Comparison of ENCODE assay signal across 8 cellular contexts in the genomic region with DNA sequence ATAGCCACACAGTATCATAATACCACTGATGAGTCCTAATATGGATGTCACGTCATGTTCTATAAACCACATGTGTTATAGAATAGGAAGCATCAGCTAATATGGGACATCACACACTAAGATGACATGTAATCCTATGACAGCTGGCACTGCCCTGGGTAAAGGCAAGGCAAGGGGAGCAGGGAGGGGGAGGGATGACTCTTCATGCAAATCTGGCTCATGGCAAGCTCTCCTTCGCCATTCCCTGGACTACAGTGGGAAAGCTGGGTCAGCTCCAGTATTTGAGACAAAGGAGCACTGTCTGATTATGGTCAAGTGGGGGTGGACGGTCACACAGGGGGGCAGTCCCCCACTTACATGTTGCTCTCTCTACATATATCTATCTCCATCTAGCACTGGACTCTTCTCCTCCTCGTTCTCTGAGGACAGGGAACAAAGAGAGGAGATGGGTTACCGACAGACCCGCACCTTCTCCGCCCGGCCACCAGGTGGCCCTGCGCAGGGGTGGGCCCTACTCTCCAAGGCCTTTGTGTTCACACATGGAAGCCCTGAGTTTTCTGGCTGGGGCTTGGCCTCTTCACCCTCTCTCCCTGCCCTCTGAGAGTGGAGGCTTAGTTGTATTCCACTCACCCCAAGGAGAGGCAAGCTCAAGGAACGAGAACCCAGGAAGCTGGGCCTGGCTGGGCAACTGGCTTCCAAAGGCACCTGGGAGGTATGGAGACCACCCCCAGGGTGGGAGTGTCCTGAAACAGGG. TPM values are rescaled to one million over a fixed set of nuclear protein-coding genes. Genes with fewer than 3 reads are reported as not detected.
DNase-seq lines count a peak whose midpoint lies in the region; ATAC-seq and TF ChIP-seq lines count a peak whose summit lies in the region.

No MANE protein-coding gene starts in this region.

- peaks cover 10% of the 10 kb centered on the region for H3F3A ChIP-seq in MM.1S (ENCODE audit: insufficient read depth, low read length)

- no peak overlapping the region for H3K27ac Mint-ChIP-seq in T-cell

- no peaks in the 10 kb centered on the region for H4K20me1 ChIP-seq in MM.1S (ENCODE audit: insufficient read depth, low read length)

- no peak overlapping the region for H3K9ac ChIP-seq in MM.1S (ENCODE audit: low read length)

- CTCF ChIA-PET in T-cell (lab: Charles Lee): interaction anchor here (0.8 to 2.4 kb wide), 8 partner anchors 14 to 184 kb away, joined by 3 to 12 read pairs (median 5); a partner anchor contains a TSS

- no peaks in the 10 kb centered on the region for H3K27me3 ChIP-seq in MM.1S (replicated peaks; ENCODE audit: insufficient read depth, low read length)

- peaks cover 1% of the 10 kb centered on the region for H3K36me3 Mint-ChIP-seq in T-cell

- no peak overlapping the region for H3K4me3 Mint-ChIP-seq in T-cell

- no peaks in the 10 kb centered on the region for H3K36me3 ChIP-seq in MM.1S (replicated peaks; ENCODE audit: insufficient read depth, low read length)

- no peaks in the 10 kb centered on the region for H3K27me3 Mint-ChIP-seq in T-cell

- H3K4me2 ChIP-seq in MM.1S (ENCODE audit: low read depth, low read length): no peak overlapping the region

- H3K4me1 ChIP-seq in MM.1S (ENCODE audit: low read length): peaks cover 22% of the 10 kb centered on the region

- H3K9me2 ChIP-seq in MM.1S (replicated peaks; ENCODE audit: insufficient read depth, low read length): no peaks in the 10 kb centered on the region

- DNase-seq in SIG-M5 treated with dmso at 0.1 percent for 504 hours (lab: John Stamatoyannopoulos, UW; ENCODE audit: unreplicated experiment) (peak; percentile 88), SIG-M5 (lab: John Stamatoyannopoulos, UW) (no peak), MM.1S (peak; percentile 53), T-cell (peak in 33 of 34 experiments; percentile 28 to 68 (median 54)), astrocyte of the hippocampus (ENCODE audit: low read depth, low spot score) (peak; percentile 41), iPS-NIHi11 (ENCODE audit: low spot score) (peak; percentile 94)
- peak; percentile 65 to 70 for DNase-seq in stimulated activated CD4-positive, alpha-beta T cell treated with anti-CD3 and anti-CD28 coated beads, Interleukin-2, amount 100 ng/mL, for 24 hours

- H2AFZ ChIP-seq in MM.1S (ENCODE audit: low read length): peak overlapping the region; percentile 9; the same call in 1 of the 2 replicates

- ATAC-seq in T-cell (replicated peaks in 1 of 4) (peak; percentile 85 to 90 (median 86)), GM21825 (IDR thresholded peaks at IDR 0.05; ENCODE audit: unreplicated experiment) (no peak)

- POLR2A ChIA-PET in T-cell (lab: Charles Lee): no interaction called here

- no peaks in the 10 kb centered on the region for H3K79me2 ChIP-seq in MM.1S (ENCODE audit: low read length)

- H3K27ac ChIP-seq in MM.1S (ENCODE audit: low read length): no peak overlapping the region

- H3K9me3 Mint-ChIP-seq in T-cell: no peaks in the 10 kb centered on the region

- no peak overlapping the region for H3K4me3 ChIP-seq in MM.1S (ENCODE audit: low read length)

- no peaks in the 10 kb centered on the region for H3K9me3 ChIP-seq in MM.1S (replicated peaks; ENCODE audit: insufficient read depth, low read length)

- TF ChIP-seq CTCF in MM.1S (IDR thresholded peaks at IDR 0.05; ENCODE audit: low read length): peak; percentile 88

- peaks cover 0 to 6% (median 5%) of the 10 kb centered on the region in 3 donors for H3K4me1 Mint-ChIP-seq in T-cell

RNA-seq across cellular contexts. Expression of a gene that starts 23.4 kb away (rescaled TPM):
- 1 to 10 TPM in 4 of 5 donors, under 1 TPM in 1; 0.32 to 1.9 (median 1.1) TPM for total RNA-seq in T-cell

RNA-seq across cellular contexts. Expression of a gene that starts 24.4 kb away (rescaled TPM):
- total RNA-seq in T-cell: 10 to 100 TPM; 15.6 to 62.7 (median 19.9) TPM

RNA-seq across cellular contexts. Expression of a gene that starts 47.8 kb away (rescaled TPM):
- 10 to 100 TPM; 40.5 to 77.3 (median 63.2) TPM for total RNA-seq in T-cell
